ENCODE assay signal across 1 cellular context in genomic region chrX:100649550-100650356, GRCh38.
TF ChIP-seq lines count a peak whose summit lies in the region.

No MANE protein-coding gene starts in this region.

TF ChIP-seq in HepG2, 621 proteins besides CTCF, POLR2A, EP300 and RAD21 (continued from another document and continues in another):
- peak; percentile 74 for TF ChIP-seq FOXP4 (CRISPR knock-in tag; IDR thresholded peaks at IDR 0.05)
- no peak for TF ChIP-seq HNRNPK (IDR thresholded peaks at IDR 0.05; ENCODE audit: low read depth, low read length, poor library complexity, severe bottlenecking)
- TF ChIP-seq ZNF121 (CRISPR knock-in tag; IDR thresholded peaks at IDR 0.05), result no peak
- TF ChIP-seq PHB2 (IDR thresholded peaks at IDR 0.05; ENCODE audit: partially characterized antibody), result no peak
- no peak for TF ChIP-seq ZNF605 (CRISPR knock-in tag; IDR thresholded peaks at IDR 0.05)
- no peak for TF ChIP-seq ATF7 (IDR thresholded peaks at IDR 0.05)
- no peak for TF ChIP-seq ATF7 (CRISPR knock-in tag; IDR thresholded peaks at IDR 0.05)
- TF ChIP-seq E2F2 (CRISPR knock-in tag; IDR thresholded peaks at IDR 0.05; ENCODE audit: borderline replicate concordance), result no peak
- TF ChIP-seq ZNF30 (CRISPR knock-in tag; IDR thresholded peaks at IDR 0.05), result no peak
- TF ChIP-seq ZNF333 (CRISPR knock-in tag; IDR thresholded peaks at IDR 0.05; ENCODE audit: borderline replicate concordance), result no peak
- no peak for TF ChIP-seq FOXA1 (IDR thresholded peaks at IDR 0.05)
- peak; percentile 65 for TF ChIP-seq FOXA1 (CRISPR knock-in tag; IDR thresholded peaks at IDR 0.05)
- peak; percentile 58 for TF ChIP-seq ISL2 (CRISPR knock-in tag; IDR thresholded peaks at IDR 0.05)
- TF ChIP-seq ZNF362 (CRISPR knock-in tag; IDR thresholded peaks at IDR 0.05; ENCODE audit: borderline replicate concordance), result no peak; the same call in 1 of the 2 replicates
- no peak for TF ChIP-seq DBP (CRISPR knock-in tag; IDR thresholded peaks at IDR 0.05; ENCODE audit: not compliant biosample characterization)
- peak; percentile 58 for TF ChIP-seq FOSL2 (CRISPR knock-in tag; IDR thresholded peaks at IDR 0.05)
- peak; percentile 59 for TF ChIP-seq ZNF574 (CRISPR knock-in tag; IDR thresholded peaks at IDR 0.05)
- peak; percentile 94 for TF ChIP-seq SP5 (CRISPR knock-in tag; IDR thresholded peaks at IDR 0.05; ENCODE audit: borderline replicate concordance, low read depth)
- peak; percentile 56; the same call in 1 of the 2 replicates for TF ChIP-seq HDAC2 (CRISPR knock-in tag; IDR thresholded peaks at IDR 0.05)
- TF ChIP-seq LRRFIP1 (CRISPR knock-in tag; conservative IDR thresholded peaks at IDR 0.05), result no peak
- no peak for TF ChIP-seq ZUFSP (CRISPR knock-in tag; IDR thresholded peaks at IDR 0.05; ENCODE audit: borderline replicate concordance)
- TF ChIP-seq FOXK1 (CRISPR knock-in tag; IDR thresholded peaks at IDR 0.05; ENCODE audit: borderline replicate concordance, low read depth), result no peak
- TF ChIP-seq FOXA3 (CRISPR knock-in tag; IDR thresholded peaks at IDR 0.05), result peak; percentile 67
- TF ChIP-seq CCDC6 (CRISPR knock-in tag; IDR thresholded peaks at IDR 0.05), result no peak
- TF ChIP-seq POGK (CRISPR knock-in tag; conservative IDR thresholded peaks at IDR 0.05), result no peak
- peak; percentile 67; the same call in 1 of the 2 replicates for TF ChIP-seq HNF4G (IDR thresholded peaks at IDR 0.05; ENCODE audit: borderline replicate concordance, low read depth, low read length)
- peak; percentile 35; the same call in 1 of the 2 replicates for TF ChIP-seq HNF4G (CRISPR knock-in tag; IDR thresholded peaks at IDR 0.05; ENCODE audit: borderline replicate concordance, low read depth)
- TF ChIP-seq SYNCRIP (IDR thresholded peaks at IDR 0.05; ENCODE audit: insufficient read depth, low read depth, low read length), result no peak
- no peak for TF ChIP-seq BCL3 (CRISPR knock-in tag; IDR thresholded peaks at IDR 0.05)
- TF ChIP-seq CBX5 (CRISPR knock-in tag; IDR thresholded peaks at IDR 0.05; ENCODE audit: borderline replicate concordance), result peak; percentile 41; the same call in 1 of the 2 replicates
- TF ChIP-seq ZNF367 (CRISPR knock-in tag; IDR thresholded peaks at IDR 0.05; ENCODE audit: borderline replicate concordance), result no peak
- TF ChIP-seq SRY (CRISPR knock-in tag; IDR thresholded peaks at IDR 0.05), result no peak
- TF ChIP-seq ZFP41 (CRISPR knock-in tag; IDR thresholded peaks at IDR 0.05; ENCODE audit: borderline replicate concordance), result no peak
- TF ChIP-seq IKZF1 (IDR thresholded peaks at IDR 0.05), result no peak
- no peak for TF ChIP-seq MAZ (IDR thresholded peaks at IDR 0.05; ENCODE audit: borderline replicate concordance, low read depth, low read length)
- no peak for TF ChIP-seq MAZ (CRISPR knock-in tag; IDR thresholded peaks at IDR 0.05; ENCODE audit: low read depth)
- peak; percentile 42; the same call in 1 of the 2 replicates for TF ChIP-seq NCOR1 (IDR thresholded peaks at IDR 0.05; ENCODE audit: borderline replicate concordance, low read length)
- no peak for TF ChIP-seq SNAPC2 (CRISPR knock-in tag; IDR thresholded peaks at IDR 0.05)
- TF ChIP-seq MBD4 (IDR thresholded peaks at IDR 0.05; ENCODE audit: borderline replicate concordance, low read length), result no peak
- no peak for TF ChIP-seq PRMT3 (CRISPR knock-in tag; IDR thresholded peaks at IDR 0.05; ENCODE audit: borderline replicate concordance, low read depth)
- no peak for TF ChIP-seq NFYB (CRISPR knock-in tag; IDR thresholded peaks at IDR 0.05)
- TF ChIP-seq TOE1 (CRISPR knock-in tag; IDR thresholded peaks at IDR 0.05), result no peak
- TF ChIP-seq RNF2 (conservative IDR thresholded peaks at IDR 0.05; ENCODE audit: low read depth), result no peak
- no peak for TF ChIP-seq NFE2L1 (CRISPR knock-in tag; IDR thresholded peaks at IDR 0.05; ENCODE audit: borderline replicate concordance)
